ENCODE assay signal across 8 cellular contexts in genomic region chr4:76607266-76607799, GRCh38.
A peak's percentile ranks its signal among the peaks of the same experiment; 100 is the strongest.
DNase-seq lines count a peak whose midpoint lies in the region; ATAC-seq lines count a peak whose summit lies in the region.

No MANE protein-coding gene starts in this region.

- H3K9ac ChIP-seq in skeletal muscle satellite cell (ENCODE audit: low read depth, low read length): peak overlapping the region; percentile 9

- H3K4me3 Mint-ChIP-seq in T-helper 2 cell treated with Interferon-gamma antibody and Interleukin-4, amounts not matched to agents 5 μg/mL and 100 μg/mL, for 36 hours: no peak overlapping the region

- ATAC-seq in GM18909 (IDR thresholded peaks at IDR 0.05; ENCODE audit: poor library complexity, unreplicated experiment) (peak; percentile 96), HG02798 (IDR thresholded peaks at IDR 0.05; ENCODE audit: poor library complexity, unreplicated experiment) (peak; percentile 94)

- H3K4me1 ChIP-seq in skeletal muscle satellite cell (ENCODE audit: control insufficient read depth, insufficient read depth, low read length): peaks cover 39% of the 10 kb centered on the region

- H3K27ac Mint-ChIP-seq in T-helper 2 cell treated with Interferon-gamma antibody and Interleukin-4, amounts not matched to agents 5 μg/mL and 100 μg/mL, for 36 hours: no peak overlapping the region

- H3K27me3 Mint-ChIP-seq in T-helper 2 cell treated with Interferon-gamma antibody and Interleukin-4, amounts not matched to agents 5 μg/mL and 100 μg/mL, for 36 hours (ENCODE audit: low read depth): peaks cover 12% of the 10 kb centered on the region

- no peak overlapping the region for H3K4me2 ChIP-seq in skeletal muscle satellite cell (ENCODE audit: low read length)

- H3K36me3 Mint-ChIP-seq in T-helper 2 cell treated with Interferon-gamma antibody and Interleukin-4, amounts not matched to agents 5 μg/mL and 100 μg/mL, for 36 hours (ENCODE audit: low read depth): no peaks in the 10 kb centered on the region

- no peak overlapping the region for H3K4me3 ChIP-seq in skeletal muscle satellite cell (ENCODE audit: low read length)

- DNase-seq in NOMO-1 treated with DMSO at 0.1 percent for 48 hours (lab: John Stamatoyannopoulos, UW; ENCODE audit: unreplicated experiment): peak; percentile 78
- no peak for DNase-seq in T-helper 2 cell treated with Interferon-gamma antibody and Interleukin-4, amounts not matched to agents 5 μg/mL and 100 μg/mL, for 36 hours (ENCODE audit: low spot score)
- no peak for DNase-seq in NCI-H1436 (lab: John Stamatoyannopoulos, UW)
- DNase-seq in Kasumi-1 (lab: John Stamatoyannopoulos, UW): no peak
- DNase-seq in DMS 273 (lab: John Stamatoyannopoulos, UW; ENCODE audit: unreplicated experiment): no peak

- no peaks in the 10 kb centered on the region for H3K36me3 ChIP-seq in skeletal muscle satellite cell (ENCODE audit: insufficient read depth, low read length)

- no peaks in the 10 kb centered on the region for H3K9me3 ChIP-seq in skeletal muscle satellite cell (replicated peaks; ENCODE audit: low read length)

- H3K9me3 Mint-ChIP-seq in T-helper 2 cell treated with Interferon-gamma antibody and Interleukin-4, amounts not matched to agents 5 μg/mL and 100 μg/mL, for 36 hours: no peaks in the 10 kb centered on the region

- no peaks in the 10 kb centered on the region for H3K4me1 Mint-ChIP-seq in T-helper 2 cell treated with Interferon-gamma antibody and Interleukin-4, amounts not matched to agents 5 μg/mL and 100 μg/mL, for 36 hours (ENCODE audit: low read depth)

- H3K27me3 ChIP-seq in skeletal muscle satellite cell (ENCODE audit: control insufficient read depth, insufficient read depth, low read length): no peaks in the 10 kb centered on the region
